12 cellular contexts compared by ENCODE assay signal in genomic region chr2:10914272-10914693, GRCh38. TPM values are rescaled to one million over a fixed set of nuclear protein-coding genes. Genes with fewer than 3 reads are reported as not detected.
DNase-seq lines count a peak whose midpoint lies in the region; ATAC-seq and TF ChIP-seq lines count a peak whose summit lies in the region.
"Had no signal": no experiment of that assay in that cellular context is flagged by ENCODE, and none has a peak within 500 bp of the region (broad histone marks: within the 10 kb centered on the region; RNA-seq: fewer than 3 reads in every experiment).

No MANE protein-coding gene starts in this region.

- no peak overlapping the region for H3K4me2 ChIP-seq in fibroblast of lung (ENCODE audit: extremely low read depth, insufficient read depth, low read length)

- no peaks in the 10 kb centered on the region for H4K20me1 ChIP-seq in fibroblast of lung (ENCODE audit: control insufficient read depth, extremely low read depth, insufficient read depth, low read length)

- H2AFZ ChIP-seq in fibroblast of lung (ENCODE audit: low read length): no peak overlapping the region
- H2AFZ ChIP-seq: parathyroid adenoma had no signal

- H3K9me3 Mint-ChIP-seq in activated naive CD4-positive, alpha-beta T cell treated with anti-CD3 and anti-CD28 coated beads for 36 hours: no peaks in the 10 kb centered on the region
- H3K9me3 Mint-ChIP-seq: CD4-positive, alpha-beta T cell had no signal

- CTCF ChIA-PET in activated naive CD4-positive, alpha-beta T cell treated with anti-CD3 and anti-CD28 coated beads for 36 hours (lab: Charles Lee): interaction anchor here (0.6 to 2.4 kb wide), 5 partner anchors 15 to 82 kb away, joined by 3 to 10 read pairs (median 4); no protein-coding TSS in a partner anchor

- no peak overlapping the region for H3K27ac Mint-ChIP-seq in activated naive CD4-positive, alpha-beta T cell treated with anti-CD3 and anti-CD28 coated beads for 36 hours
- H3K27ac Mint-ChIP-seq: CD4-positive, alpha-beta T cell had no signal

- ATAC-seq in HG02884 (IDR thresholded peaks at IDR 0.05; ENCODE audit: unreplicated experiment): no peak

- H3K27ac ChIP-seq in fibroblast of lung (ENCODE audit: insufficient read depth, low read length) (no peak overlapping the region), spleen (no peak overlapping the region)
- H3K27ac ChIP-seq: parathyroid adenoma had no signal

- peaks cover 5% of the 10 kb centered on the region for H3K4me1 ChIP-seq in fibroblast of lung (ENCODE audit: control insufficient read depth, extremely low read depth, insufficient read depth, low read length)
- H3K4me1 ChIP-seq in spleen: peaks cover 0 to 18% (median 12%) of the 10 kb centered on the region in 6 donors
- H3K4me1 ChIP-seq: parathyroid adenoma had no signal

- H3K4me3 Mint-ChIP-seq in activated naive CD4-positive, alpha-beta T cell treated with anti-CD3 and anti-CD28 coated beads for 36 hours: no peak overlapping the region
- H3K4me3 Mint-ChIP-seq: CD4-positive, alpha-beta T cell had no signal

- peaks cover 2% of the 10 kb centered on the region for H3K36me3 Mint-ChIP-seq in activated naive CD4-positive, alpha-beta T cell treated with anti-CD3 and anti-CD28 coated beads for 36 hours (ENCODE audit: low read depth)

- H3K36me3 ChIP-seq in fibroblast of lung (ENCODE audit: control insufficient read depth, insufficient read depth, low read length) (no peaks in the 10 kb centered on the region), spleen (no peaks in the 10 kb centered on the region)

- no peaks in the 10 kb centered on the region for H3K9me3 ChIP-seq in fibroblast of lung (ENCODE audit: control insufficient read depth, insufficient read depth, low read depth, low read length)
- H3K9me3 ChIP-seq in spleen: no peaks in the 10 kb centered on the region

- peak; percentile 24 to 32 for TF ChIP-seq CTCF in fibroblast of lung (conservative IDR thresholded peaks at IDR 0.05 in 1 of 2, IDR thresholded peaks at IDR 0.05 in 1 of 2; ENCODE audit: low read depth in 1 of 2, low read length in 2 of 2)
- TF ChIP-seq CTCF in spleen (IDR thresholded peaks at IDR 0.05 in 8 of 11, conservative IDR thresholded peaks at IDR 0.05 in 3 of 11): no peak

- H3K4me1 Mint-ChIP-seq in activated naive CD4-positive, alpha-beta T cell treated with anti-CD3 and anti-CD28 coated beads for 36 hours (ENCODE audit: low read depth): peaks cover 9% of the 10 kb centered on the region

- no peak overlapping the region for H3K9ac ChIP-seq in fibroblast of lung (ENCODE audit: insufficient read depth, low read length)
- H3K9ac ChIP-seq: parathyroid adenoma had no signal

- peak; percentile 12 for DNase-seq in activated naive CD4-positive, alpha-beta T cell treated with anti-CD3 and anti-CD28 coated beads for 36 hours
- no peak for DNase-seq in activated naive CD4-positive, alpha-beta T cell (lab: John Stamatoyannopoulos, UW)
- DNase-seq in NCI-H510A (lab: John Stamatoyannopoulos, UW) (peak; percentile 42), fibroblast of lung (ENCODE audit: low read depth in 2 of 2) (peak in 1 of 2 donors; percentile 23), spleen (peak; percentile 51), dedifferentiated amniotic fluid mesenchymal stem cell (ENCODE audit: extremely low spot score) (no peak), GOT3 (lab: John Stamatoyannopoulos, UW) (no peak)
- DNase-seq: activated CD4-positive, alpha-beta T cell treated with anti-CD3 and anti-CD28 coated beads for 1 hour; NCI-H446 had no signal

- H3K27me3 ChIP-seq in fibroblast of lung (ENCODE audit: control insufficient read depth, insufficient read depth, low read length): peaks cover 6% of the 10 kb centered on the region
- H3K27me3 ChIP-seq in spleen (replicated peaks in 1 of 7): peaks cover 0 to 64% (median 20%) of the 10 kb centered on the region in 7 donors

- intact Hi-C loops in activated naive CD4-positive, alpha-beta T cell treated with anti-CD3 and anti-CD28 coated beads for 36 hours (cut with micrococcal nuclease): loop anchor here (5.0 kb wide), 2 partner anchors 82 to 218 kb away; a partner anchor contains a TSS
- intact Hi-C loops in spleen (cut with DNase I; ENCODE audit: low total_unique reads): no loop called here

- WGBS in spleen, 5 donors: 19 to 53% (median 32%) methylated on average over 7 of the region's 7 CpGs

- no peaks in the 10 kb centered on the region for H3K79me2 ChIP-seq in fibroblast of lung (ENCODE audit: control insufficient read depth, insufficient read depth, low read length)
- H3K79me2 ChIP-seq: parathyroid adenoma had no signal

- peaks cover 32% of the 10 kb centered on the region for H3K27me3 Mint-ChIP-seq in activated naive CD4-positive, alpha-beta T cell treated with anti-CD3 and anti-CD28 coated beads for 36 hours (ENCODE audit: low read depth)

- H3K4me3 ChIP-seq in fibroblast of lung (replicated peaks in 1 of 4; ENCODE audit: control extremely low read depth in 1 of 4, insufficient read depth in 1 of 4, low read depth in 3 of 4, low read length in 4 of 4) (no peak overlapping the region), spleen (no peak overlapping the region)

- no peak for TF ChIP-seq POLR2A in spleen (IDR thresholded peaks at IDR 0.05)

RNA-seq across cellular contexts. Expression of gene KCNF1, which starts 2.5 kb away (rescaled TPM):
- not detected for total RNA-seq in activated naive CD4-positive, alpha-beta T cell treated with anti-CD3 and anti-CD28 coated beads for 36 hours
- total RNA-seq in fibroblast of lung (0.51 and 2.6 TPM in 2 replicates), spleen (1 to 10 TPM in 2 of 7 donors, under 1 TPM in 2, not detected in 3; 0.25 to 1.2 (median 0.65) TPM)
- polyA plus RNA-seq in fibroblast of lung (0.22 and 1.7 TPM in 2 replicates), spleen (under 1 TPM; 0.16 to 0.91 (median 0.57) TPM)
- polyA plus RNA-seq in fibroblast of lung (2012): 0.29 and 3.1 TPM in 2 replicates
- 0.86 and 5.2 TPM in 2 replicates for polyA minus RNA-seq in fibroblast of lung (ENCODE audit: low replicate concordance)
- total RNA-seq: CD4-positive, alpha-beta T cell had no signal

Comparison
In these comparisons a context has a peak if more than half of its experiments do, and no peak if none do; other contexts are left out.
1. DNase-seq: peak in activated naive CD4-positive, alpha-beta T cell treated with anti-CD3 and anti-CD28 coated beads for 36 hours (single experiment), NCI-H510A (single experiment) and spleen (single experiment); none in activated naive CD4-positive, alpha-beta T cell (0 of 4), dedifferentiated amniotic fluid mesenchymal stem cell (single experiment) and GOT3 (single experiment).
2. CTCF ChIP-seq: peak in fibroblast of lung (2 of 2); none in spleen (0 of 11).